ENCODE assay signal across 27 cellular contexts in genomic region chr1:196196486-196196885, GRCh38.
"Had no signal": no experiment of that assay in that cellular context is flagged by ENCODE, and none has a peak within 500 bp of the region (broad histone marks: within the 10 kb centered on the region; RNA-seq: fewer than 3 reads in every experiment).

No MANE protein-coding gene starts in this region.

- H3K4me2 ChIP-seq: neural progenitor cell had no signal

- H3K36me3 ChIP-seq: neural progenitor cell, ovary, prostate gland, right lobe of liver, sigmoid colon, stomach, thoracic aorta, thyroid gland, tibial nerve, upper lobe of left lung, vagina had no signal

- H3K9ac ChIP-seq: neural progenitor cell, parathyroid adenoma had no signal

- ATAC-seq: naive thymus-derived CD4-positive, alpha-beta T cell; natural killer cell; right cardiac atrium; right lobe of liver; stimulated activated effector memory CD8-positive, alpha-beta T cell treated with anti-CD3 and anti-CD28 coated beads, Interleukin-12 subunit alpha, Interleukin-12 subunit beta, amount 100 ng/mL, for 72 hours; stimulated activated naive B cell treated with anti-CD40 and anti-IgM and Interleukin-4, amounts not matched to agents 10 μg/mL and 1 μg/mL and 100 μg/mL, for 72 hours had no signal

- DNase-seq: naive thymus-derived CD4-positive, alpha-beta T cell; natural killer cell; occipital lobe; ovary; right cardiac atrium; right lobe of liver; sigmoid colon; small intestine; stimulated activated CD4-positive, alpha-beta T cell treated with anti-CD3 and anti-CD28 coated beads, Interleukin-15, amount 100 ng/mL, for 24 hours; stimulated activated CD4-positive, alpha-beta T cell treated with anti-CD3 and anti-CD28 coated beads, Interleukin-2, amount 100 ng/mL, for 24 hours; stimulated activated CD4-positive, alpha-beta T cell treated with anti-CD3 and anti-CD28 coated beads, Interleukin-2, amount 100 ng/mL, for 48 hours; stimulated activated CD4-positive, alpha-beta T cell treated with anti-CD3 and anti-CD28 coated beads, Interleukin-4, amount 100 ng/mL, for 24 hours; stimulated activated naive B cell treated with anti-CD40 and anti-IgM and Interleukin-4, amounts not matched to agents 10 μg/mL and 1 μg/mL and 100 μg/mL, for 72 hours; stimulated activated naive CD4-positive, alpha-beta T cell treated with Interleukin-2 at 50 U/mL for 16 hours; stomach; thyroid gland; trophoblast cell; upper lobe of left lung had no signal

- H3K4me3 ChIP-seq: neural progenitor cell, ovary, prostate gland, right lobe of liver, sigmoid colon, stomach, thoracic aorta, thyroid gland, tibial nerve, upper lobe of left lung, vagina had no signal

- H3K9me3 Mint-ChIP-seq: neural progenitor cell had no signal

- H2AFZ ChIP-seq: neural progenitor cell, parathyroid adenoma had no signal

- H3K27me3 ChIP-seq: neural progenitor cell, ovary, right lobe of liver, sigmoid colon, stomach, thyroid gland, tibial nerve, upper lobe of left lung, vagina had no signal

- H3K9me3 ChIP-seq: ovary, prostate gland, right lobe of liver, sigmoid colon, thoracic aorta, thyroid gland, tibial nerve, upper lobe of left lung, vagina had no signal

- H3K79me2 ChIP-seq: parathyroid adenoma had no signal

- H3K4me1 Mint-ChIP-seq: naive thymus-derived CD4-positive, alpha-beta T cell; natural killer cell; nephron; neural progenitor cell; stimulated activated effector memory CD8-positive, alpha-beta T cell treated with anti-CD3 and anti-CD28 coated beads, Interleukin-12 subunit alpha, Interleukin-12 subunit beta, amount 100 ng/mL, for 72 hours; stimulated activated naive B cell treated with anti-CD40 and anti-IgM and Interleukin-4, amounts not matched to agents 10 μg/mL and 1 μg/mL and 100 μg/mL, for 72 hours had no signal

- H3K27ac Mint-ChIP-seq: naive thymus-derived CD4-positive, alpha-beta T cell; natural killer cell; nephron; neural progenitor cell; stimulated activated effector memory CD8-positive, alpha-beta T cell treated with anti-CD3 and anti-CD28 coated beads, Interleukin-12 subunit alpha, Interleukin-12 subunit beta, amount 100 ng/mL, for 72 hours; stimulated activated naive B cell treated with anti-CD40 and anti-IgM and Interleukin-4, amounts not matched to agents 10 μg/mL and 1 μg/mL and 100 μg/mL, for 72 hours; stimulated activated naive CD8-positive, alpha-beta T cell treated with anti-CD3 and anti-CD28 coated beads, Interleukin-15, Interleukin-2, amounts not matched to agents 100 ng/mL and 50 ng/mL, for 24 hours had no signal

- H3K36me3 Mint-ChIP-seq: neural progenitor cell; stimulated activated effector memory CD8-positive, alpha-beta T cell treated with anti-CD3 and anti-CD28 coated beads, Interleukin-12 subunit alpha, Interleukin-12 subunit beta, amount 100 ng/mL, for 72 hours; stimulated activated naive B cell treated with anti-CD40 and anti-IgM and Interleukin-4, amounts not matched to agents 10 μg/mL and 1 μg/mL and 100 μg/mL, for 72 hours had no signal

- H3K4me3 Mint-ChIP-seq: naive thymus-derived CD4-positive, alpha-beta T cell; natural killer cell; nephron; neural progenitor cell; stimulated activated effector memory CD8-positive, alpha-beta T cell treated with anti-CD3 and anti-CD28 coated beads, Interleukin-12 subunit alpha, Interleukin-12 subunit beta, amount 100 ng/mL, for 72 hours; stimulated activated naive B cell treated with anti-CD40 and anti-IgM and Interleukin-4, amounts not matched to agents 10 μg/mL and 1 μg/mL and 100 μg/mL, for 72 hours; stimulated activated naive CD8-positive, alpha-beta T cell treated with anti-CD3 and anti-CD28 coated beads, Interleukin-15, Interleukin-2, amounts not matched to agents 100 ng/mL and 50 ng/mL, for 24 hours had no signal

- H3K27ac ChIP-seq: neural progenitor cell, ovary, parathyroid adenoma, prostate gland, right lobe of liver, sigmoid colon, stomach, thoracic aorta, thyroid gland, tibial nerve, upper lobe of left lung, vagina had no signal

- H3K27me3 Mint-ChIP-seq: stimulated activated naive B cell treated with anti-CD40 and anti-IgM and Interleukin-4, amounts not matched to agents 10 μg/mL and 1 μg/mL and 100 μg/mL, for 72 hours; stimulated activated naive CD8-positive, alpha-beta T cell treated with anti-CD3 and anti-CD28 coated beads, Interleukin-15, Interleukin-2, amounts not matched to agents 100 ng/mL and 50 ng/mL, for 24 hours had no signal

- H3K4me1 ChIP-seq: neural progenitor cell, parathyroid adenoma, prostate gland, right lobe of liver, sigmoid colon, stomach, thyroid gland, tibial nerve, upper lobe of left lung, vagina had no signal
